8 cellular contexts compared by ENCODE assay signal in genomic region chr17:62965149-62965648, GRCh38. TPM values are rescaled to one million over a fixed set of nuclear protein-coding genes. Genes with fewer than 3 reads are reported as not detected.
DNase-seq lines count a peak whose midpoint lies in the region; ATAC-seq lines count a peak whose summit lies in the region.

No MANE protein-coding gene starts in this region.

- no peaks in the 10 kb centered on the region for H3K27me3 ChIP-seq in right cardiac atrium (ENCODE audit: control insufficient read depth, insufficient read depth)

- H3K9me3 ChIP-seq in right cardiac atrium (ENCODE audit: control insufficient read depth, low read length), result no peaks in the 10 kb centered on the region

- intact Hi-C loops in right cardiac atrium (cut with DNase I), result loop anchor here in 2 of 4 donors (5.0 kb wide), 2 partner anchors 258 to 263 kb away; no protein-coding TSS in a partner anchor

- peak overlapping the region; percentile 71 for H3K27ac ChIP-seq in right cardiac atrium (ENCODE audit: low read length)

- peak overlapping the region; percentile 98 for H3K4me3 ChIP-seq in right cardiac atrium (ENCODE audit: low read length)

- no peaks in the 10 kb centered on the region for H3K4me1 ChIP-seq in right cardiac atrium (ENCODE audit: control insufficient read depth, insufficient read depth, low read length)

- peak; percentile 7 for ATAC-seq in HG03565 (IDR thresholded peaks at IDR 0.05; ENCODE audit: unreplicated experiment)
- ATAC-seq in right cardiac atrium, result no peak
- no peak for ATAC-seq in HG03432 (IDR thresholded peaks at IDR 0.05; ENCODE audit: unreplicated experiment)

- peak; percentile 20 for DNase-seq in activated CD8-positive, alpha-beta memory T cell treated with anti-CD3 and anti-CD28 coated beads, Interleukin-2, amount 50 U/mL, for 24 hours (ENCODE audit: extremely low read depth)
- DNase-seq in right cardiac atrium, result no peak
- peak; percentile 67 for DNase-seq in stimulated activated CD4-positive, alpha-beta T cell treated with anti-CD3 and anti-CD28 coated beads, Interleukin-1b, Interleukin-23, amount 100 ng/mL, for 48 hours
- no peak for DNase-seq in NCI-H345 treated with DMSO at 0.1 percent for 48 hours (lab: John Stamatoyannopoulos, UW; ENCODE audit: unreplicated experiment)
- DNase-seq in mesenteric fat pad (ENCODE audit: low spot score), result no peak
- DNase-seq in NCI-H510A treated with DMSO at 0.1 percent for 48 hours (lab: John Stamatoyannopoulos, UW), result no peak

- 78% methylated on average over 19 of the region's 19 CpGs for WGBS in right cardiac atrium

RNA-seq across cellular contexts. Expression of gene TANC2, which starts 0.8 kb away (rescaled TPM):
- total RNA-seq in right cardiac atrium (10 to 100 TPM; 11.3 to 20.8 (median 11.8) TPM), mesenteric fat pad (62.9 TPM)
- polyA plus RNA-seq in right cardiac atrium, result 3.1 TPM

Comparison
In these comparisons a context has a peak if more than half of its experiments do, and no peak if none do; other contexts are left out.
1. DNase-seq: peak in activated CD8-positive, alpha-beta memory T cell treated with anti-CD3 and anti-CD28 coated beads, Interleukin-2, amount 50 U/mL, for 24 hours (single experiment) and stimulated activated CD4-positive, alpha-beta T cell treated with anti-CD3 and anti-CD28 coated beads, Interleukin-1b, Interleukin-23, amount 100 ng/mL, for 48 hours (single experiment); none in right cardiac atrium (0 of 3), NCI-H345 treated with DMSO at 0.1 percent for 48 hours (single experiment), mesenteric fat pad (single experiment) and NCI-H510A treated with DMSO at 0.1 percent for 48 hours (single experiment).